ENCODE assay signal across 15 cellular contexts in genomic region chr16:73154063-73154870, GRCh38.
A peak's percentile ranks its signal among the peaks of the same experiment; 100 is the strongest.
DNase-seq lines count a peak whose midpoint lies in the region; ATAC-seq, FAIRE-seq and TF ChIP-seq lines count a peak whose summit lies in the region.
"Had no signal": no experiment of that assay in that cellular context is flagged by ENCODE, and none has a peak within 500 bp of the region (broad histone marks: within the 10 kb centered on the region; RNA-seq: fewer than 3 reads in every experiment).

No MANE protein-coding gene starts in this region.

- no peaks in the 10 kb centered on the region for H3K27me3 Mint-ChIP-seq in dendritic cell treated with granulocyte-macrophage colony-stimulating factor and Interleukin-4, amounts not matched to agents 40 ng/mL and 50 ng/mL, for 4 days

- H3K27me3 ChIP-seq in lower lobe of right lung (ENCODE audit: low read depth): no peaks in the 10 kb centered on the region
- no peaks in the 10 kb centered on the region for H3K27me3 ChIP-seq in tibial artery
- no peaks in the 10 kb centered on the region for H3K27me3 ChIP-seq in small intestine (ENCODE audit: control insufficient read depth in 2 of 2, insufficient read depth in 2 of 2, low read length in 2 of 2)

- H3K27ac Mint-ChIP-seq in dendritic cell treated with granulocyte-macrophage colony-stimulating factor and Interleukin-4, amounts not matched to agents 40 ng/mL and 50 ng/mL, for 4 days: peak overlapping the region; percentile 90
- H3K27ac Mint-ChIP-seq: activated naive CD8-positive, alpha-beta T cell had no signal

- no peak overlapping the region for H3K4me3 ChIP-seq in lower lobe of right lung
- H3K4me3 ChIP-seq in tibial artery: no peak overlapping the region
- no peak overlapping the region for H3K4me3 ChIP-seq in small intestine (ENCODE audit: low read depth in 1 of 2, low read length in 2 of 2)

- intact Hi-C loops in dendritic cell treated with granulocyte-macrophage colony-stimulating factor and Interleukin-4, amounts not matched to agents 40 ng/mL and 50 ng/mL, for 4 days (cut with micrococcal nuclease): loop anchor here (5.0 kb wide), 2 partner anchors 87 to 982 kb away; partner anchors contain the start of gene PMFBP1
- intact Hi-C loops in lower lobe of right lung (cut with DNase I) (no loop called here), tibial artery (cut with DNase I; ENCODE audit: low total_unique reads) (no loop called here)

- H3K9me3 Mint-ChIP-seq in dendritic cell treated with granulocyte-macrophage colony-stimulating factor and Interleukin-4, amounts not matched to agents 40 ng/mL and 50 ng/mL, for 4 days: no peaks in the 10 kb centered on the region

- DNase-seq in NOMO-1 treated with DMSO at 0.1 percent for 48 hours (lab: John Stamatoyannopoulos, UW; ENCODE audit: unreplicated experiment) (peak; percentile 97), lower lobe of right lung (peak; percentile 69), tibial artery (peak; percentile 67 to 77), small intestine (no peak), NCI-H1105 (lab: John Stamatoyannopoulos, UW) (no peak)
- DNase-seq: activated CD8-positive, alpha-beta memory T cell treated with anti-CD3 and anti-CD28 coated beads for 24 hours; naive thymus-derived CD8-positive, alpha-beta T cell; NCI-H1417; NCI-H526 treated with DMSO at 0.1 percent for 48 hours; stimulated activated CD4-positive, alpha-beta T cell treated with anti-CD3 and anti-CD28 coated beads, Interleukin-15, amount 100 ng/mL, for 24 hours; SW 1271 had no signal

- 68 to 83% (median 69%) methylated on average over 10 of the region's 10 CpGs for WGBS in small intestine, 3 donors

- H3K4me3 Mint-ChIP-seq in dendritic cell treated with granulocyte-macrophage colony-stimulating factor and Interleukin-4, amounts not matched to agents 40 ng/mL and 50 ng/mL, for 4 days: peak overlapping the region; percentile 42
- H3K4me3 Mint-ChIP-seq: activated naive CD8-positive, alpha-beta T cell had no signal

- H3K36me3 ChIP-seq in lower lobe of right lung: no peaks in the 10 kb centered on the region
- no peaks in the 10 kb centered on the region for H3K36me3 ChIP-seq in tibial artery
- H3K36me3 ChIP-seq in small intestine (ENCODE audit: control insufficient read depth in 2 of 2, insufficient read depth in 2 of 2, low read length in 2 of 2): no peaks in the 10 kb centered on the region

- H3K9me3 ChIP-seq in lower lobe of right lung (no peaks in the 10 kb centered on the region), tibial artery (no peaks in the 10 kb centered on the region), small intestine (ENCODE audit: control insufficient read depth, low read depth) (no peaks in the 10 kb centered on the region)

- ATAC-seq in lower lobe of right lung (peak; percentile 77 to 87), HG02885 (IDR thresholded peaks at IDR 0.05; ENCODE audit: poor library complexity, unreplicated experiment) (no peak), GM19397 (IDR thresholded peaks at IDR 0.05; ENCODE audit: unreplicated experiment) (no peak)
- ATAC-seq: naive thymus-derived CD8-positive, alpha-beta T cell had no signal

- no peak for FAIRE-seq in small intestine (lab: Jason Lieb, UNC)

- H3K4me1 ChIP-seq in lower lobe of right lung: peaks cover 23% of the 10 kb centered on the region
- peaks cover 0 to 12% (median 0%) of the 10 kb centered on the region in 4 donors for H3K4me1 ChIP-seq in tibial artery
- H3K4me1 ChIP-seq in small intestine (ENCODE audit: control insufficient read depth in 2 of 2, insufficient read depth in 1 of 2, low read depth in 1 of 2, low read length in 1 of 2): peaks cover 0 to 3% of the 10 kb centered on the region in 2 donors

- H3K36me3 Mint-ChIP-seq in dendritic cell treated with granulocyte-macrophage colony-stimulating factor and Interleukin-4, amounts not matched to agents 40 ng/mL and 50 ng/mL, for 4 days (ENCODE audit: low read depth): no peaks in the 10 kb centered on the region
- H3K36me3 Mint-ChIP-seq: activated naive CD8-positive, alpha-beta T cell; naive thymus-derived CD8-positive, alpha-beta T cell had no signal

- TF ChIP-seq CTCF in lower lobe of right lung (IDR thresholded peaks at IDR 0.05): no peak
- no peak for TF ChIP-seq CTCF in tibial artery (IDR thresholded peaks at IDR 0.05)

- H3K4me1 Mint-ChIP-seq in dendritic cell treated with granulocyte-macrophage colony-stimulating factor and Interleukin-4, amounts not matched to agents 40 ng/mL and 50 ng/mL, for 4 days (ENCODE audit: low read depth): peaks cover 71% of the 10 kb centered on the region

- peak overlapping the region; percentile 61 for H3K27ac ChIP-seq in lower lobe of right lung
- H3K27ac ChIP-seq in tibial artery: no peak overlapping the region
- peak overlapping the region in 1 of 2 donors; percentile 4 for H3K27ac ChIP-seq in small intestine (ENCODE audit: low read depth in 1 of 2, low read length in 1 of 2)

Comparison
In these comparisons a context has a peak if more than half of its experiments do, and no peak if none do; other contexts are left out.
1. DNase-seq: peak in NOMO-1 treated with DMSO at 0.1 percent for 48 hours (single experiment), lower lobe of right lung (single experiment) and tibial artery (2 of 2); none in small intestine (single experiment) and NCI-H1105 (single experiment).
2. ATAC-seq: peak in lower lobe of right lung (2 of 2); none in HG02885 (single experiment) and GM19397 (single experiment).